ENCODE assay signal across 15 cellular contexts in the genomic region with DNA sequence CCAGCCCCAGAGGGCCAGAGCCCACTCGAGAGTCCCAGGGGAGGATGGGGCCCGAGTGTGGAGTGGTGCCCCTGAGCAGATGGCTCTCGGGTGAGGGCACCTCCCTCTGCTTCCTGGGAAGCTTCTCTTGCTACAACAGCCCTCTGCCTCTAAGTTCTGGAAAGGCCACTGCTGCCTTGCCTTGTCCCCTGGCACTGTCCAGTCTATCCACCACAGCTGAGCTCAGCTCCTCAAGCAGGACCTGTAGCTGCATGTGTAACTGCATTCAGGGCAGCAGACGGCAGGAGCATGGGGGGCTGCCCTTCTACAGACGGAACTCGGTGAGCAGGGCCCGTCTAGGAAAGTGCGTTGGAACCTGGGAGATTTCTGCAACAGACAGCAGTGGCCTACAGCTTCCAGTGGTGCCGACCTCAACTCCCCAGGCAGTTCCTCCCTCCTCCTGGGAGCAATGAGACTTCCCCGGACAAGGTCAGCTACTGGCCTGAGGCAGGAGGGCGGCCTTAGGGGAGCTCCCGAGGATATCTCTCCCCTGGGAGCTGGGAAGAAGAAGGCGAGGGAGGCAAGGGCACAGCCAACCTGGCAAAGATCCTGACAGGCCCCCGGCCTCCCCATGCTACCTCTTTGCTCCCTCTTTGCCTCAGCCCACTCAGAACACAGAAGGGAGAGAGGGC.
DNase-seq lines count a peak whose midpoint lies in the region; ATAC-seq and TF ChIP-seq lines count a peak whose summit lies in the region.
"Had no signal": no experiment of that assay in that cellular context is flagged by ENCODE, and none has a peak within 500 bp of the region (broad histone marks: within the 10 kb centered on the region; RNA-seq: fewer than 3 reads in every experiment).

No MANE protein-coding gene starts in this region.

- 85 to 91% methylated on average over 14 of the region's 14 CpGs for WGBS in sigmoid colon, 2 donors

- H3K9me3 Mint-ChIP-seq in activated CD4-positive, alpha-beta T cell treated with anti-CD3 and anti-CD28 coated beads, Interleukin-2, amount 10 ng/mL, durations not matched to agents 24 days and 14 days, result no peaks in the 10 kb centered on the region
- H3K9me3 Mint-ChIP-seq in glutamatergic neuron (ENCODE audit: unreplicated experiment), result peaks cover 2% of the 10 kb centered on the region
- H3K9me3 Mint-ChIP-seq: activated T-cell treated with anti-CD3 and anti-CD28 coated beads, Interleukin-2, amount 50 U/mL, for 72 hours had no signal

- ATAC-seq in PC-3 (peak; percentile 5), HG03135 (IDR thresholded peaks at IDR 0.05; ENCODE audit: unreplicated experiment) (no peak)
- ATAC-seq: sciatic nerve had no signal

- H3K36me3 Mint-ChIP-seq in activated CD4-positive, alpha-beta T cell treated with anti-CD3 and anti-CD28 coated beads, Interleukin-2, amount 10 ng/mL, durations not matched to agents 24 days and 14 days (ENCODE audit: low read depth), result peaks cover 4% of the 10 kb centered on the region
- no peaks in the 10 kb centered on the region for H3K36me3 Mint-ChIP-seq in glutamatergic neuron (ENCODE audit: unreplicated experiment)

- peaks cover 15% of the 10 kb centered on the region for H3K4me1 Mint-ChIP-seq in activated CD4-positive, alpha-beta T cell treated with anti-CD3 and anti-CD28 coated beads, Interleukin-2, amount 10 ng/mL, durations not matched to agents 24 days and 14 days
- H3K4me1 Mint-ChIP-seq in glutamatergic neuron (ENCODE audit: low read depth, unreplicated experiment), result peaks cover 16% of the 10 kb centered on the region

- no TSS peak for BruUV-seq in PC-3 (replicated peaks; lab: Mats Ljungman, UMichigan)

- DNase-seq in activated CD4-positive, alpha-beta T cell treated with anti-CD3 and anti-CD28 coated beads, Interleukin-2, amount 10 ng/mL, durations not matched to agents 24 days and 14 days, result no peak
- DNase-seq in activated CD4-positive, alpha-beta T cell treated with anti-CD3 and anti-CD28 coated beads, Interleukin-2, amount 50 U/mL, for 48 hours, result no peak
- DNase-seq in PC-3, result no peak
- DNase-seq in glutamatergic neuron, result no peak
- no peak for DNase-seq in sigmoid colon
- DNase-seq in SK-N-DZ (ENCODE audit: low spot score), result no peak
- no peak for DNase-seq in KBM-7
- DNase-seq: SIG-M5, tibial artery had no signal

- no peaks in the 10 kb centered on the region for H3F3A ChIP-seq in PC-3 (ENCODE audit: low read length, unreplicated experiment)

- H3K27me3 ChIP-seq in PC-3 (ENCODE audit: low read length) (no peaks in the 10 kb centered on the region), sigmoid colon (no peaks in the 10 kb centered on the region)
- H3K27me3 ChIP-seq: breast epithelium, esophagus muscularis mucosa, tibial artery had no signal

- H3K9me2 ChIP-seq in PC-3 (replicated peaks; ENCODE audit: low read length), result no peaks in the 10 kb centered on the region

- 0 out of 2 replicates have a peak, but pooled peaks have one; percentile 23 for TF ChIP-seq CTCF in PC-3 (conservative IDR thresholded peaks at IDR 0.05; ENCODE audit: low read depth, low read length)
- TF ChIP-seq CTCF in glutamatergic neuron (IDR thresholded peaks at IDR 0.05; ENCODE audit: partially characterized antibody, unreplicated experiment), result no peak
- TF ChIP-seq CTCF in sigmoid colon (IDR thresholded peaks at IDR 0.05), result no peak

- H3K9ac ChIP-seq in PC-3 (ENCODE audit: low read length), result no peak overlapping the region

- no peaks in the 10 kb centered on the region for H4K20me1 ChIP-seq in PC-3 (ENCODE audit: low read length)

- H3K4me3 Mint-ChIP-seq in activated CD4-positive, alpha-beta T cell treated with anti-CD3 and anti-CD28 coated beads, Interleukin-2, amount 10 ng/mL, durations not matched to agents 24 days and 14 days, result no peak overlapping the region
- H3K4me3 Mint-ChIP-seq in glutamatergic neuron (ENCODE audit: unreplicated experiment), result no peak overlapping the region

- in situ Hi-C loops in KBM-7 (cut with MboI; ENCODE audit: low pct_unique_long_range_greater_than_20kb, low sequenced_read_pairs), result no loop called here

- POLR2A ChIA-PET in PC-3 (lab: Charles Lee; ENCODE audit: unreplicated experiment), result no interaction called here

- peaks cover 9% of the 10 kb centered on the region for H3K4me1 ChIP-seq in PC-3 (ENCODE audit: insufficient read depth, low read length)
- H3K4me1 ChIP-seq in sigmoid colon, result peaks cover 0 to 34% (median 22%) of the 10 kb centered on the region in 4 donors
- H3K4me1 ChIP-seq: A549, breast epithelium had no signal

- no peaks in the 10 kb centered on the region for H3K27me3 Mint-ChIP-seq in activated CD4-positive, alpha-beta T cell treated with anti-CD3 and anti-CD28 coated beads, Interleukin-2, amount 10 ng/mL, durations not matched to agents 24 days and 14 days
- H3K27me3 Mint-ChIP-seq in glutamatergic neuron (ENCODE audit: unreplicated experiment), result peaks cover 5% of the 10 kb centered on the region

- no peak overlapping the region for H2AFZ ChIP-seq in PC-3 (ENCODE audit: low read length)

- H3K36me3 ChIP-seq in PC-3 (ENCODE audit: low read depth, low read length) (peaks cover 51% of the 10 kb centered on the region), sigmoid colon (peaks cover 26 to 84% (median 51%) of the 10 kb centered on the region in 4 donors)

- H3K4me2 ChIP-seq in PC-3 (ENCODE audit: low read length), result no peak overlapping the region
- H3K4me2 ChIP-seq: A549 had no signal

- intact Hi-C loops in activated CD4-positive, alpha-beta T cell treated with anti-CD3 and anti-CD28 coated beads, Interleukin-2, amount 10 ng/mL, durations not matched to agents 24 days and 14 days (cut with micrococcal nuclease), result loop anchor here (1.0 to 5.0 kb wide), 3 partner anchors 119 to 194 kb away; a partner anchor contains a TSS
- intact Hi-C loops in PC-3 (cut with micrococcal nuclease) (loop anchor here (2.0 kb wide), 1 partner anchor 191 kb away; a partner anchor contains a TSS), sigmoid colon (cut with DNase I) (no loop called here)

- no peak overlapping the region for H3K4me3 ChIP-seq in PC-3 (ENCODE audit: low read length)
- peak overlapping the region in 1 of 4 donors; percentile 4 for H3K4me3 ChIP-seq in sigmoid colon
- H3K4me3 ChIP-seq: A549, breast epithelium, esophagus muscularis mucosa, tibial artery had no signal

- H3K27ac ChIP-seq in PC-3 (ENCODE audit: low read length), result no peak overlapping the region
- H3K27ac ChIP-seq in sigmoid colon, result peak overlapping the region in 3 of 4 donors; percentile 77 to 80 (median 78)
- H3K27ac ChIP-seq: A549, tibial artery had no signal

- TF ChIP-seq EP300 in sigmoid colon (IDR thresholded peaks at IDR 0.05), result no peak

- H3K79me2 ChIP-seq in PC-3 (ENCODE audit: low read length), result no peaks in the 10 kb centered on the region

- TF ChIP-seq POLR2A in sigmoid colon (IDR thresholded peaks at IDR 0.05), result no peak

- H3K9me3 ChIP-seq in PC-3 (ENCODE audit: low read length), result no peaks in the 10 kb centered on the region
- no peaks in the 10 kb centered on the region for H3K9me3 ChIP-seq in sigmoid colon
- H3K9me3 ChIP-seq: A549, breast epithelium, esophagus muscularis mucosa, tibial artery had no signal

- H3K27ac Mint-ChIP-seq in activated CD4-positive, alpha-beta T cell treated with anti-CD3 and anti-CD28 coated beads, Interleukin-2, amount 10 ng/mL, durations not matched to agents 24 days and 14 days, result peak overlapping the region; percentile 67
- H3K27ac Mint-ChIP-seq in glutamatergic neuron (ENCODE audit: unreplicated experiment), result peak overlapping the region; percentile 79

- CTCF ChIA-PET in PC-3 (lab: Charles Lee), result interaction anchor here (1.2 kb wide), 1 partner anchor 146 kb away, joined by 9 read pairs; no protein-coding TSS in a partner anchor
